In genomic region chr18:36187826-36188721, GRCh38 we compare ENCODE assay signal across 8 cellular contexts. TPM values are rescaled to one million over a fixed set of nuclear protein-coding genes. Genes with fewer than 3 reads are reported as not detected.
DNase-seq lines count a peak whose midpoint lies in the region; ATAC-seq, FAIRE-seq and TF ChIP-seq lines count a peak whose summit lies in the region.

No MANE protein-coding gene starts in this region.

- no peak for TF ChIP-seq POLR2A in H54 (IDR thresholded peaks at IDR 0.05; ENCODE audit: low read depth, low read length)

- H3K27me3 ChIP-seq in right atrium auricular region = no peaks in the 10 kb centered on the region
- H3K27me3 ChIP-seq in skeletal muscle satellite cell (ENCODE audit: control insufficient read depth, insufficient read depth, low read length) = no peaks in the 10 kb centered on the region

- TF ChIP-seq CTCF in AG10803 (conservative IDR thresholded peaks at IDR 0.05; ENCODE audit: low read length) (no peak), right atrium auricular region (IDR thresholded peaks at IDR 0.05) (no peak)

- no peaks in the 10 kb centered on the region for H3K9me3 Mint-ChIP-seq in activated CD8-positive, alpha-beta memory T cell treated with anti-CD3 and anti-CD28 coated beads, Interleukin-2, amount 10 ng/mL, durations not matched to agents 7 days and 5 days (ENCODE audit: low read depth)

- FAIRE-seq in H54 (lab: Jason Lieb, UNC) = no peak

- H3K36me3 ChIP-seq in right atrium auricular region = no peaks in the 10 kb centered on the region
- no peaks in the 10 kb centered on the region for H3K36me3 ChIP-seq in skeletal muscle satellite cell (ENCODE audit: insufficient read depth, low read length)

- H3K27ac ChIP-seq in right atrium auricular region = peak overlapping the region in 1 of 2 donors; percentile 32

- H3K4me1 ChIP-seq in right atrium auricular region (peaks cover 0 to 17% of the 10 kb centered on the region in 2 donors), skeletal muscle satellite cell (ENCODE audit: control insufficient read depth, insufficient read depth, low read length) (peaks cover 21% of the 10 kb centered on the region)

- H3K4me3 ChIP-seq in AG10803 (ENCODE audit: low read length) = peak overlapping the region; percentile 88
- peak overlapping the region; percentile 58 to 75 for H3K4me3 ChIP-seq in right atrium auricular region
- peak overlapping the region; percentile 97 for H3K4me3 ChIP-seq in skeletal muscle satellite cell (ENCODE audit: low read length)

- peaks cover 14% of the 10 kb centered on the region for H3K4me1 Mint-ChIP-seq in activated CD8-positive, alpha-beta memory T cell treated with anti-CD3 and anti-CD28 coated beads, Interleukin-2, amount 10 ng/mL, durations not matched to agents 7 days and 5 days

- ATAC-seq in activated CD8-positive, alpha-beta memory T cell treated with anti-CD3 and anti-CD28 coated beads, Interleukin-2, amount 10 ng/mL, durations not matched to agents 7 days and 5 days = peak; percentile 16
- no peak for ATAC-seq in GM19351 (IDR thresholded peaks at IDR 0.05; ENCODE audit: unreplicated experiment)

- H3K4me2 ChIP-seq in skeletal muscle satellite cell (ENCODE audit: low read length) = peak overlapping the region; percentile 97

- CTCF ChIA-PET in activated CD8-positive, alpha-beta memory T cell treated with anti-CD3 and anti-CD28 coated beads, Interleukin-2, amount 10 ng/mL, durations not matched to agents 7 days and 5 days (lab: Charles Lee) = no interaction called here

- H3K27me3 Mint-ChIP-seq in activated CD8-positive, alpha-beta memory T cell treated with anti-CD3 and anti-CD28 coated beads, Interleukin-2, amount 10 ng/mL, durations not matched to agents 7 days and 5 days = peaks cover 31% of the 10 kb centered on the region

- H3K9ac ChIP-seq in skeletal muscle satellite cell (ENCODE audit: low read depth, low read length) = peak overlapping the region; percentile 88

- H3K9me3 ChIP-seq in right atrium auricular region (no peaks in the 10 kb centered on the region), skeletal muscle satellite cell (replicated peaks; ENCODE audit: low read length) (no peaks in the 10 kb centered on the region)

- H3K27ac Mint-ChIP-seq in activated CD8-positive, alpha-beta memory T cell treated with anti-CD3 and anti-CD28 coated beads, Interleukin-2, amount 10 ng/mL, durations not matched to agents 7 days and 5 days = no peak overlapping the region

- DNase-seq in AG10803 (ENCODE audit: low read depth) = peak; percentile 81
- peak; percentile 19 for DNase-seq in H54 (ENCODE audit: insufficient read length, low spot score)
- DNase-seq in activated CD8-positive, alpha-beta memory T cell treated with anti-CD3 and anti-CD28 coated beads, Interleukin-2, amount 10 ng/mL, durations not matched to agents 7 days and 5 days = no peak
- DNase-seq in right atrium auricular region (ENCODE audit: low spot score) = peak; percentile 55
- no peak for DNase-seq in NCI-H1694 treated with DMSO at 0.1 percent for 48 hours (lab: John Stamatoyannopoulos, UW)
- DNase-seq in nucleus accumbens (lab: John Stamatoyannopoulos, UW) = no peak

- peak overlapping the region; percentile 57 for H3K4me3 Mint-ChIP-seq in activated CD8-positive, alpha-beta memory T cell treated with anti-CD3 and anti-CD28 coated beads, Interleukin-2, amount 10 ng/mL, durations not matched to agents 7 days and 5 days

- no peaks in the 10 kb centered on the region for H3K36me3 Mint-ChIP-seq in activated CD8-positive, alpha-beta memory T cell treated with anti-CD3 and anti-CD28 coated beads, Interleukin-2, amount 10 ng/mL, durations not matched to agents 7 days and 5 days

RNA-seq across cellular contexts. Expression of gene MOCOS, which starts 0.8 kb away (rescaled TPM):
- total RNA-seq in activated CD8-positive, alpha-beta memory T cell treated with anti-CD3 and anti-CD28 coated beads, Interleukin-2, amount 10 ng/mL, durations not matched to agents 7 days and 5 days = under 1 TPM; 0.40 to 0.64 TPM
- under 1 TPM; 0.11 to 0.51 TPM for total RNA-seq in right atrium auricular region
- 12.2 and 17.2 TPM in 2 replicates for total RNA-seq in skeletal muscle satellite cell (2012; rRNA removed)

RNA-seq across cellular contexts. Expression of gene ELP2, which starts 58.4 kb away (rescaled TPM):
- 10 to 100 TPM; 58.8 to 67.6 TPM for total RNA-seq in activated CD8-positive, alpha-beta memory T cell treated with anti-CD3 and anti-CD28 coated beads, Interleukin-2, amount 10 ng/mL, durations not matched to agents 7 days and 5 days
- total RNA-seq in right atrium auricular region = 10 to 100 TPM; 21.7 to 31.4 TPM
- 65.5 and 70.7 TPM in 2 replicates for total RNA-seq in skeletal muscle satellite cell (2012; rRNA removed)

RNA-seq across cellular contexts. Expression of gene SLC39A6, which starts 58.9 kb away (rescaled TPM):
- 10 to 100 TPM; 19.3 to 29.4 TPM for total RNA-seq in activated CD8-positive, alpha-beta memory T cell treated with anti-CD3 and anti-CD28 coated beads, Interleukin-2, amount 10 ng/mL, durations not matched to agents 7 days and 5 days
- total RNA-seq in right atrium auricular region = 10 to 100 TPM; 15.9 to 20.0 TPM
- 64.9 and 81.7 TPM in 2 replicates for total RNA-seq in skeletal muscle satellite cell (2012; rRNA removed)

Comparison
In these comparisons a context has a peak if more than half of its experiments do, and no peak if none do; other contexts are left out.
1. DNase-seq: peak in AG10803 (single experiment), H54 (single experiment) and right atrium auricular region (single experiment); none in activated CD8-positive, alpha-beta memory T cell treated with anti-CD3 and anti-CD28 coated beads, Interleukin-2, amount 10 ng/mL, durations not matched to agents 7 days and 5 days (single experiment), NCI-H1694 treated with DMSO at 0.1 percent for 48 hours (single experiment) and nucleus accumbens (0 of 56).
2. Peak in every context shown above with its lines, with median percentiles within 50 percentile points of each other: H3K4me3 ChIP-seq.